In genomic region chr9:69759478-69760277, GRCh38 we compare ENCODE assay signal across 8 cellular contexts. TPM values are rescaled to one million over a fixed set of nuclear protein-coding genes. Genes with fewer than 3 reads are reported as not detected.
A peak's percentile ranks its signal among the peaks of the same experiment; 100 is the strongest.
DNase-seq lines count a peak whose midpoint lies in the region; ATAC-seq and TF ChIP-seq lines count a peak whose summit lies in the region.

PTAR1 (minus strand) TSS chr9:69760011; CDS start chr9:69759938, 73 bp downstream.

- peak within 1 kb of the TSS; percentile 98 for H3K4me3 Mint-ChIP-seq in activated CD4-positive, alpha-beta T cell treated with anti-CD3 and anti-CD28 coated beads, Interleukin-2, amount 10 ng/mL, durations not matched to agents 24 days and 14 days

- DNase-seq in BJ (ENCODE audit: low read depth) (peak; percentile 47), NCI-H524 treated with DMSO at 0.1 percent for 48 hours (lab: John Stamatoyannopoulos, UW) (peak; percentile 16), coronary artery (ENCODE audit: low spot score) (peak; percentile 89), left colon (peak; percentile 93 to 96)
- DNase-seq in activated CD4-positive, alpha-beta T cell treated with anti-CD3 and anti-CD28 coated beads, Interleukin-2, amount 10 ng/mL, durations not matched to agents 24 days and 14 days: peak; percentile 97
- peak; percentile 84 to 91 for DNase-seq in stimulated activated CD4-positive, alpha-beta T cell treated with anti-CD3 and anti-CD28 coated beads, Interleukin-1b, Interleukin-23, amount 100 ng/mL, for 4 hours (ENCODE audit: low read depth in 2 of 2)

- H3K27me3 Mint-ChIP-seq in activated CD4-positive, alpha-beta T cell treated with anti-CD3 and anti-CD28 coated beads, Interleukin-2, amount 10 ng/mL, durations not matched to agents 24 days and 14 days: no peaks in the 10 kb centered on the region

- intact Hi-C loops in activated CD4-positive, alpha-beta T cell treated with anti-CD3 and anti-CD28 coated beads, Interleukin-2, amount 10 ng/mL, durations not matched to agents 24 days and 14 days (cut with micrococcal nuclease): loop anchor here (1.0 to 10.0 kb wide), 7 partner anchors 29 to 805 kb away; partner anchors contain the start of genes APBA1, KLF9 and TJP2
- intact Hi-C loops in left colon (cut with DNase I, micrococcal nuclease): no loop called here

- ATAC-seq in GM19324 (IDR thresholded peaks at IDR 0.05; ENCODE audit: low FRiP score, unreplicated experiment): peak; percentile 91
- ATAC-seq in HG03460 (IDR thresholded peaks at IDR 0.05; ENCODE audit: unreplicated experiment): peak; percentile 85
- ATAC-seq in left colon: peak; percentile 95

- no peaks in the 10 kb centered on the region for H3K36me3 ChIP-seq in BJ (ENCODE audit: control insufficient read depth, insufficient read depth, low read length)

- peaks cover 29% of the 10 kb centered on the region for H3K4me1 Mint-ChIP-seq in activated CD4-positive, alpha-beta T cell treated with anti-CD3 and anti-CD28 coated beads, Interleukin-2, amount 10 ng/mL, durations not matched to agents 24 days and 14 days

- CTCF ChIA-PET in BJ (lab: Yijun Ruan, JAX): no interaction called here

- POLR2A ChIA-PET in BJ (lab: Charles Lee): no interaction called here

- H3K27ac Mint-ChIP-seq in activated CD4-positive, alpha-beta T cell treated with anti-CD3 and anti-CD28 coated beads, Interleukin-2, amount 10 ng/mL, durations not matched to agents 24 days and 14 days: peak within 1 kb of the TSS; percentile 96

- peak within 1 kb of the TSS; percentile 97 for H3K27ac ChIP-seq in coronary artery

- H3K36me3 Mint-ChIP-seq in activated CD4-positive, alpha-beta T cell treated with anti-CD3 and anti-CD28 coated beads, Interleukin-2, amount 10 ng/mL, durations not matched to agents 24 days and 14 days (ENCODE audit: low read depth): peaks cover 18% of the 10 kb centered on the region

- no peaks in the 10 kb centered on the region for H3K9me3 Mint-ChIP-seq in activated CD4-positive, alpha-beta T cell treated with anti-CD3 and anti-CD28 coated beads, Interleukin-2, amount 10 ng/mL, durations not matched to agents 24 days and 14 days

- no peaks in the 10 kb centered on the region for H3K27me3 ChIP-seq in BJ (ENCODE audit: control insufficient read depth, insufficient read depth, low read length)

- TF ChIP-seq CTCF in BJ (IDR thresholded peaks at IDR 0.05; ENCODE audit: insufficient read depth, low read depth, low read length) (no peak), coronary artery (IDR thresholded peaks at IDR 0.05) (no peak)

- H3K4me3 ChIP-seq in BJ (ENCODE audit: low read depth, low read length): peak within 1 kb of the TSS; percentile 87
- H3K4me3 ChIP-seq in coronary artery: peak within 1 kb of the TSS; percentile 92

RNA-seq across cellular contexts. Expression of gene PTAR1, which starts in this region (rescaled TPM):
- 12.4 and 20.5 TPM in 2 replicates for polyA plus RNA-seq in BJ (2011; rRNA removed)
- polyA minus RNA-seq in BJ (2011; rRNA and poly(A)+ RNA removed): 31.8 and 39.1 TPM in 2 replicates
- 51.0 and 56.1 TPM in 2 replicates for total RNA-seq in activated CD4-positive, alpha-beta T cell treated with anti-CD3 and anti-CD28 coated beads, Interleukin-2, amount 10 ng/mL, durations not matched to agents 24 days and 14 days
- total RNA-seq in left colon: 10 to 100 TPM; 52.7 to 69.3 TPM

Comparison
In these comparisons a context has a peak if more than half of its experiments do, and no peak if none do; other contexts are left out.
1. Peak in every context shown above with its lines: DNase-seq, ATAC-seq, H3K4me3 ChIP-seq and H3K27ac ChIP-seq.
2. DNase-seq: peak in every context shown above with its lines; median percentile 97 in activated CD4-positive, alpha-beta T cell treated with anti-CD3 and anti-CD28 coated beads, Interleukin-2, amount 10 ng/mL, durations not matched to agents 24 days and 14 days; 94 in left colon; 89 in coronary artery; 88 in stimulated activated CD4-positive, alpha-beta T cell treated with anti-CD3 and anti-CD28 coated beads, Interleukin-1b, Interleukin-23, amount 100 ng/mL, for 4 hours; 47 in BJ; 16 in NCI-H524 treated with DMSO at 0.1 percent for 48 hours.